In genomic region chr5:35811108-35811741, GRCh38 we compare ENCODE assay signal across 1 cellular context.
TF ChIP-seq lines count a peak whose summit lies in the region.

No MANE protein-coding gene starts in this region.

TF ChIP-seq in WTC11, 78 proteins besides CTCF, POLR2A, EP300 and RAD21 (continued from another document):
- TF ChIP-seq AR (CRISPR knock-in tag; IDR thresholded peaks at IDR 0.05) (no peak), ZNF396 (CRISPR knock-in tag; IDR thresholded peaks at IDR 0.05; ENCODE audit: borderline replicate concordance) (no peak), PRDM15 (CRISPR knock-in tag; IDR thresholded peaks at IDR 0.05) (no peak), JAZF1 (CRISPR knock-in tag; IDR thresholded peaks at IDR 0.05) (no peak), SMAD4 (CRISPR knock-in tag; IDR thresholded peaks at IDR 0.05) (no peak), ZNF317 (CRISPR knock-in tag; IDR thresholded peaks at IDR 0.05; ENCODE audit: borderline replicate concordance, low read depth) (no peak), ZNF423 (CRISPR knock-in tag; IDR thresholded peaks at IDR 0.05) (no peak), ZNF416 (CRISPR knock-in tag; IDR thresholded peaks at IDR 0.05) (no peak), ERG (CRISPR knock-in tag; IDR thresholded peaks at IDR 0.05) (no peak), E2F1 (CRISPR knock-in tag; IDR thresholded peaks at IDR 0.05) (no peak), ZNF219 (CRISPR knock-in tag; IDR thresholded peaks at IDR 0.05; ENCODE audit: borderline replicate concordance) (no peak), PREB (CRISPR knock-in tag; IDR thresholded peaks at IDR 0.05; ENCODE audit: borderline replicate concordance) (no peak), KAT7 (CRISPR knock-in tag; IDR thresholded peaks at IDR 0.05; ENCODE audit: borderline replicate concordance) (no peak), OVOL2 (CRISPR knock-in tag; IDR thresholded peaks at IDR 0.05; ENCODE audit: borderline replicate concordance) (no peak)
